In genomic region chr3:33299395-33300081, GRCh38 we compare ENCODE assay signal across 12 cellular contexts. TPM values are rescaled to one million over a fixed set of nuclear protein-coding genes. Genes with fewer than 3 reads are reported as not detected.
DNase-seq lines count a peak whose midpoint lies in the region; ATAC-seq and TF ChIP-seq lines count a peak whose summit lies in the region.
"Had no signal": no experiment of that assay in that cellular context is flagged by ENCODE, and none has a peak within 500 bp of the region (broad histone marks: within the 10 kb centered on the region; RNA-seq: fewer than 3 reads in every experiment).

No MANE protein-coding gene starts in this region.

- H3K27me3 ChIP-seq in HCT116 (ENCODE audit: insufficient read depth, low read length): no peaks in the 10 kb centered on the region
- H3K27me3 ChIP-seq in gastroesophageal sphincter: no peaks in the 10 kb centered on the region
- H3K27me3 ChIP-seq: heart right ventricle had no signal

- peak overlapping the region; percentile 76 for H3K4me2 ChIP-seq in HCT116 (ENCODE audit: low read length)

- peaks cover 25% of the 10 kb centered on the region for H3K79me2 ChIP-seq in HCT116 (ENCODE audit: insufficient read depth, low read length)

- no peaks in the 10 kb centered on the region for H3K9me3 Mint-ChIP-seq in type B pancreatic cell
- H3K9me3 Mint-ChIP-seq: activated T-cell treated with anti-CD3 and anti-CD28 coated beads, Interleukin-2, amount 50 U/mL, for 24 hours had no signal

- H3K4me3 ChIP-seq in HCT116 (replicated peaks in 1 of 2; ENCODE audit: low read depth in 1 of 2, low read length in 2 of 2) (peak overlapping the region; percentile 6 to 43; a peak in 3 of 4 replicates), gastroesophageal sphincter (no peak overlapping the region)
- H3K4me3 ChIP-seq: heart right ventricle had no signal

- H3K4me3 Mint-ChIP-seq in type B pancreatic cell: no peak overlapping the region
- H3K4me3 Mint-ChIP-seq: activated T-cell treated with anti-CD3 and anti-CD28 coated beads, Interleukin-2, amount 50 U/mL, for 24 hours had no signal

- peak; percentile 90 for DNase-seq in HCT116 (ENCODE audit: low read depth, low spot score)
- peak; percentile 82 for DNase-seq in SW480 (ENCODE audit: low spot score)
- no peak for DNase-seq in type B pancreatic cell (ENCODE audit: extremely low spot score, unreplicated experiment)
- no peak for DNase-seq in DMS79 treated with DMSO at 0.1 percent for 48 hours (lab: John Stamatoyannopoulos, UW)
- DNase-seq in NCI-H82 (lab: John Stamatoyannopoulos, UW): no peak
- DNase-seq: activated T-cell treated with anti-CD3 and anti-CD28 coated beads, Interleukin-2, amount 50 U/mL, for 24 hours; heart right ventricle; midbrain; NCI-H1105; small intestine had no signal

- TF ChIP-seq EP300 in gastroesophageal sphincter (IDR thresholded peaks at IDR 0.05): no peak

- TF ChIP-seq RAD21 in HCT116 (IDR thresholded peaks at IDR 0.05; ENCODE audit: low read depth): no peak

- POLR2A ChIA-PET in HCT116 (lab: Charles Lee): no interaction called here

- no peaks in the 10 kb centered on the region for H4K20me1 ChIP-seq in HCT116 (ENCODE audit: insufficient read depth)

- H3K4me1 Mint-ChIP-seq in type B pancreatic cell (ENCODE audit: unreplicated experiment): no peaks in the 10 kb centered on the region

- CTCF ChIA-PET in HCT116 (lab: Charles Lee): interaction anchor here (1.2 to 3.7 kb wide), 3 partner anchors 28 to 168 kb away, joined by 3 to 12 read pairs (median 6); no protein-coding TSS in a partner anchor

- no peaks in the 10 kb centered on the region for H3K36me3 ChIP-seq in HCT116 (ENCODE audit: control insufficient read depth in 1 of 2, insufficient read depth in 2 of 2, low read length in 2 of 2)
- H3K36me3 ChIP-seq in gastroesophageal sphincter: no peaks in the 10 kb centered on the region

- no peaks in the 10 kb centered on the region for H3K9me3 ChIP-seq in HCT116 (ENCODE audit: control insufficient read depth in 1 of 2, insufficient read depth in 1 of 2, low read depth in 1 of 2, low read length in 2 of 2)
- no peaks in the 10 kb centered on the region for H3K9me3 ChIP-seq in gastroesophageal sphincter

- no peaks in the 10 kb centered on the region for H3K27me3 Mint-ChIP-seq in type B pancreatic cell
- H3K27me3 Mint-ChIP-seq: activated T-cell treated with anti-CD3 and anti-CD28 coated beads, Interleukin-2, amount 50 U/mL, for 24 hours had no signal

- TF ChIP-seq CTCF in HCT116 (IDR thresholded peaks at IDR 0.05 in 2 of 3, conservative IDR thresholded peaks at IDR 0.05 in 1 of 3; ENCODE audit: borderline replicate concordance in 1 of 3, insufficient read depth in 1 of 3, low read depth in 2 of 3, low read length in 2 of 3) (no peak), gastroesophageal sphincter (IDR thresholded peaks at IDR 0.05) (no peak), type B pancreatic cell (conservative IDR thresholded peaks at IDR 0.05) (no peak)

- peaks cover 26 to 40% of the 10 kb centered on the region in 2 experiments for H3K4me1 ChIP-seq in HCT116 (ENCODE audit: control insufficient read depth in 1 of 2, insufficient read depth in 2 of 2, low read length in 2 of 2)
- H3K4me1 ChIP-seq in gastroesophageal sphincter: peaks cover 3 to 11% (median 5%) of the 10 kb centered on the region in 3 donors

- peaks cover 21% of the 10 kb centered on the region for H3K36me3 Mint-ChIP-seq in type B pancreatic cell

- no TSS peak for BruUV-seq in HCT116 (replicated peaks; lab: Mats Ljungman, UMichigan)

- RAD21 ChIA-PET in HCT116 (lab: Charles Lee; ENCODE audit: low non-redundant PET in 1 of 2, low total read pairs in 2 of 2, uncharacterized antibody in 2 of 2, unreplicated experiment in 2 of 2): interaction anchor here in 1 of 2 experiments (1.7 kb wide), 1 partner anchor 73 kb away, joined by 4 read pairs; no protein-coding TSS in a partner anchor

- H3K27ac Mint-ChIP-seq in type B pancreatic cell: peak overlapping the region; percentile 92
- H3K27ac Mint-ChIP-seq: activated T-cell treated with anti-CD3 and anti-CD28 coated beads, Interleukin-2, amount 50 U/mL, for 24 hours had no signal

- no peaks in the 10 kb centered on the region for H3K9me2 ChIP-seq in HCT116 (ENCODE audit: insufficient read depth)

- H3K9ac ChIP-seq in HCT116 (ENCODE audit: low read length): peak overlapping the region; percentile 60

- H3K27ac ChIP-seq in HCT116 (ENCODE audit: low read depth, low read length) (peak overlapping the region; percentile 68), gastroesophageal sphincter (peak overlapping the region in 3 of 4 donors; percentile 47 to 58 (median 56))
- H3K27ac ChIP-seq: heart right ventricle had no signal

- intact Hi-C loops in HCT116 (cut with micrococcal nuclease): no loop called here

- 39 to 43% methylated on average over 3 of the region's 3 CpGs for WGBS in gastroesophageal sphincter (ENCODE audit: low coverage in 1 of 2), 2 donors

- H2AFZ ChIP-seq in HCT116 (ENCODE audit: low read depth, low read length, poor library complexity, severe bottlenecking): no peak overlapping the region

- ATAC-seq in HCT116 (peak; percentile 85), gastroesophageal sphincter (no peak), GM18519 (IDR thresholded peaks at IDR 0.05; ENCODE audit: low FRiP score, unreplicated experiment) (no peak)

- TF ChIP-seq POLR2A in HCT116 (IDR thresholded peaks at IDR 0.05; ENCODE audit: borderline replicate concordance, extremely low read depth, insufficient read depth, insufficient read length) (no peak), gastroesophageal sphincter (IDR thresholded peaks at IDR 0.05) (no peak)

TF ChIP-seq in HCT116, 20 proteins besides CTCF, POLR2A, EP300 and RAD21:
- peak; percentile 70 for TF ChIP-seq SP1 (IDR thresholded peaks at IDR 0.05; ENCODE audit: low read depth)
- TF ChIP-seq ZBTB33 (IDR thresholded peaks at IDR 0.05; ENCODE audit: extremely low read depth, insufficient replicate concordance, low read length): no peak
- no peak for TF ChIP-seq TCF7L2 (IDR thresholded peaks at IDR 0.05; ENCODE audit: borderline replicate concordance, extremely low read depth, insufficient read depth, insufficient read length)
- TF ChIP-seq ZNF274 (IDR thresholded peaks at IDR 0.05; ENCODE audit: low read depth, low read length): no peak
- TF ChIP-seq ATF3 (IDR thresholded peaks at IDR 0.05): no peak; the same call in 1 of the 2 replicates
- no peak for TF ChIP-seq POLR2AphosphoS5 (IDR thresholded peaks at IDR 0.05; ENCODE audit: low read depth, low read length)
- TF ChIP-seq SIN3A (IDR thresholded peaks at IDR 0.05; ENCODE audit: low read depth): 0 out of 2 replicates have a peak, but pooled peaks have one; percentile 33
- no peak for TF ChIP-seq ZFX (IDR thresholded peaks at IDR 0.05)
- peak; percentile 73 for TF ChIP-seq CEBPB (IDR thresholded peaks at IDR 0.05; ENCODE audit: low read depth)
- TF ChIP-seq FOSL1 (IDR thresholded peaks at IDR 0.05; ENCODE audit: low read depth): peak; percentile 81
- TF ChIP-seq EZH2phosphoT487 (IDR thresholded peaks at IDR 0.05; ENCODE audit: borderline replicate concordance): no peak
- TF ChIP-seq JUND (IDR thresholded peaks at IDR 0.05): peak; percentile 79
- peak; percentile 42; the same call in 1 of the 2 replicates for TF ChIP-seq MAX (IDR thresholded peaks at IDR 0.05)
- no peak for TF ChIP-seq SRF (IDR thresholded peaks at IDR 0.05; ENCODE audit: low read depth)
- TF ChIP-seq CBX3 (IDR thresholded peaks at IDR 0.05; ENCODE audit: low read depth): peak; percentile 61

RNA-seq across cellular contexts. Expression of gene FBXL2, which starts 22.3 kb away (rescaled TPM):
- total RNA-seq in HCT116 (2021; ENCODE audit: unreplicated experiment) (12.8 TPM), gastroesophageal sphincter (10 to 100 TPM in 3 of 4 donors, 1 to 10 TPM in 1; 9.3 to 14.4 (median 12.2) TPM), type B pancreatic cell (ENCODE audit: low replicate concordance) (21.6 and 22.1 TPM in 2 replicates)
- 5.7 and 7.9 TPM in 2 replicates for polyA plus RNA-seq in HCT116 (2012)

Comparison
In these comparisons a context has a peak if more than half of its experiments do, and no peak if none do; other contexts are left out.
1. DNase-seq: peak in HCT116 (single experiment) and SW480 (single experiment); none in type B pancreatic cell (single experiment), DMS79 treated with DMSO at 0.1 percent for 48 hours (single experiment) and NCI-H82 (single experiment).
2. H3K4me3 ChIP-seq: peak in HCT116 (2 of 2); none in gastroesophageal sphincter (0 of 2).